Comparison of ENCODE assay signal across 8 cellular contexts in the genomic region with DNA sequence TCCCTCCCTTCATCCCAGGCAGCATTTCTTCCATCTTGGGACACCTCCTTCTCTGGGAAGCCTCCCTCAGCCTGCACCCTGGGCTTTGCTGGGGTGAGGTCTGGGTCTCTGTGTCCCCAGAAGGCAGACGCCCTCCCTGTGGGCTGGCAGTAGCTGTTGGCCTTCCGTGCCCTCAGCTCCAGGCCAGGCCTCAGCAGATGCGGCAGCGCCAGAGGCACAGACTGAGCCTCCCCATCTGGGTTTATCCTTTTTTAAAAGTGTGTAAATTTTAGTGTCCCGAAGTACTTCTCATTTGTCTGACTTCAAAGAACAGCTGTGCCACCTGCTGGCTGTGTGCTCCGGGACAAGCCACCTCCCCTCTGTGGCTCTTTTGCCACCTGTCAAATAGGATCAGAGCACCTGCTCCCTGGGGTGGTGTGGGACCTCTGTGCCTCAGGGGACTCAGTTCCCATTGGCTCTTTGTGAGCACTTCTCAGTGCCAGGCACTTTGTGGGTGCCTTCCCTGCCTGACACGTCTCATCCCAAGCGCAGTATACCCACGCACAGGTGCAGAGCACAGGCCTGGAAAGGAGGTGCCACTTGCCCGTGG. TPM values are rescaled to one million over a fixed set of nuclear protein-coding genes. Genes with fewer than 3 reads are reported as not detected.
A peak's percentile ranks its signal among the peaks of the same experiment; 100 is the strongest.
DNase-seq lines count a peak whose midpoint lies in the region; ATAC-seq and TF ChIP-seq lines count a peak whose summit lies in the region.

No MANE protein-coding gene starts in this region.

- H3K4me3 Mint-ChIP-seq in activated CD4-positive, alpha-beta memory T cell treated with anti-CD3 and anti-CD28 coated beads, Interleukin-2, amount 10 ng/mL, durations not matched to agents 7 days and 5 days = no peak overlapping the region

- H3K4me1 ChIP-seq in right cardiac atrium (ENCODE audit: control insufficient read depth, insufficient read depth, low read length) = no peaks in the 10 kb centered on the region
- peaks cover 15 to 47% (median 30%) of the 10 kb centered on the region in 4 donors for H3K4me1 ChIP-seq in transverse colon
- peaks cover 0 to 50% (median 41%) of the 10 kb centered on the region in 3 donors for H3K4me1 ChIP-seq in gastroesophageal sphincter

- H3K27ac ChIP-seq in right cardiac atrium (ENCODE audit: low read length) (no peak overlapping the region), transverse colon (peak overlapping the region in 1 of 4 donors; percentile 41), gastroesophageal sphincter (no peak overlapping the region)

- in situ Hi-C loops in transverse colon (cut with MboI; ENCODE audit: low pct_ligation_motif_present in 1 of 4, low pct_unique_long_range_greater_than_20kb in 1 of 4, low sequenced_read_pairs in 3 of 4) = loop anchor here in 3 of 4 donors (10.0 kb wide), 2 partner anchors 179 to 189 kb away; no protein-coding TSS in a partner anchor

- no peaks in the 10 kb centered on the region for H3K36me3 ChIP-seq in transverse colon
- no peaks in the 10 kb centered on the region for H3K36me3 ChIP-seq in gastroesophageal sphincter

- CTCF ChIA-PET in activated CD4-positive, alpha-beta memory T cell treated with anti-CD3 and anti-CD28 coated beads, Interleukin-2, amount 10 ng/mL, durations not matched to agents 7 days and 5 days (lab: Charles Lee) = interaction anchor here (0.9 to 3.0 kb wide), 21 partner anchors 10 to 411 kb away, joined by 3 to 25 read pairs (median 8); partner anchors contain the start of gene EXOC3L4

- TF ChIP-seq POLR2A in transverse colon (IDR thresholded peaks at IDR 0.05) (no peak), gastroesophageal sphincter (IDR thresholded peaks at IDR 0.05) (no peak)

- 74% methylated on average over 10 of the region's 10 CpGs for WGBS in right cardiac atrium
- 34% methylated on average over 8 of the region's 10 CpGs; no CpG with 5 or more reads in 1 of the 2 donors for WGBS in transverse colon (ENCODE audit: low coverage in 1 of 2), 2 donors
- 49 to 66% methylated on average over 4 to 6 of the region's 10 CpGs for WGBS in gastroesophageal sphincter (ENCODE audit: low coverage in 1 of 2), 2 donors

- TF ChIP-seq EP300 in transverse colon (IDR thresholded peaks at IDR 0.05; ENCODE audit: low read depth) (no peak), gastroesophageal sphincter (IDR thresholded peaks at IDR 0.05) (no peak)

- H3K27me3 ChIP-seq in right cardiac atrium (ENCODE audit: control insufficient read depth, insufficient read depth) (no peaks in the 10 kb centered on the region), transverse colon (peaks cover 32% of the 10 kb centered on the region), gastroesophageal sphincter (peaks cover 78% of the 10 kb centered on the region)

- no peaks in the 10 kb centered on the region for H3K9me3 Mint-ChIP-seq in activated CD4-positive, alpha-beta memory T cell treated with anti-CD3 and anti-CD28 coated beads, Interleukin-2, amount 10 ng/mL, durations not matched to agents 7 days and 5 days

- H3K9me3 ChIP-seq in right cardiac atrium (ENCODE audit: control insufficient read depth, low read length) (no peaks in the 10 kb centered on the region), transverse colon (no peaks in the 10 kb centered on the region), gastroesophageal sphincter (no peaks in the 10 kb centered on the region)

- no peaks in the 10 kb centered on the region for H3K36me3 Mint-ChIP-seq in activated CD4-positive, alpha-beta memory T cell treated with anti-CD3 and anti-CD28 coated beads, Interleukin-2, amount 10 ng/mL, durations not matched to agents 7 days and 5 days (ENCODE audit: low read depth)

- peaks cover 31% of the 10 kb centered on the region for H3K27me3 Mint-ChIP-seq in activated CD4-positive, alpha-beta memory T cell treated with anti-CD3 and anti-CD28 coated beads, Interleukin-2, amount 10 ng/mL, durations not matched to agents 7 days and 5 days

- no peak for ATAC-seq in right cardiac atrium
- ATAC-seq in Right ventricle myocardium superior (ENCODE audit: poor library complexity) = no peak
- no peak for ATAC-seq in omental fat pad (ENCODE audit: low FRiP score)
- ATAC-seq in gastroesophageal sphincter = no peak
- no peak for ATAC-seq in GM21737 (IDR thresholded peaks at IDR 0.05; ENCODE audit: unreplicated experiment)

- POLR2A ChIA-PET in activated CD4-positive, alpha-beta memory T cell treated with anti-CD3 and anti-CD28 coated beads, Interleukin-2, amount 10 ng/mL, durations not matched to agents 7 days and 5 days (lab: Charles Lee) = no interaction called here

- H3K4me3 ChIP-seq in right cardiac atrium (ENCODE audit: low read length) (no peak overlapping the region), transverse colon (no peak overlapping the region), gastroesophageal sphincter (no peak overlapping the region)

- TF ChIP-seq CTCF in transverse colon (IDR thresholded peaks at IDR 0.05) (peak in 2 of 5 experiments; percentile 9 to 10), omental fat pad (IDR thresholded peaks at IDR 0.05) (no peak), gastroesophageal sphincter (IDR thresholded peaks at IDR 0.05) (no peak)

- no peak overlapping the region for H3K27ac Mint-ChIP-seq in activated CD4-positive, alpha-beta memory T cell treated with anti-CD3 and anti-CD28 coated beads, Interleukin-2, amount 10 ng/mL, durations not matched to agents 7 days and 5 days

- peaks cover 7% of the 10 kb centered on the region for H3K4me1 Mint-ChIP-seq in activated CD4-positive, alpha-beta memory T cell treated with anti-CD3 and anti-CD28 coated beads, Interleukin-2, amount 10 ng/mL, durations not matched to agents 7 days and 5 days

- DNase-seq in right cardiac atrium = peak in 2 of 3 donors; percentile 44 to 46
- no peak for DNase-seq in Right ventricle myocardium superior
- DNase-seq in NCI-H2107 (lab: John Stamatoyannopoulos, UW) = peak; percentile 93
- peak; percentile 26 for DNase-seq in activated CD4-positive, alpha-beta memory T cell treated with anti-CD3 and anti-CD28 coated beads, Interleukin-2, amount 10 ng/mL, durations not matched to agents 7 days and 5 days
- DNase-seq in transverse colon = peak; percentile 66
- DNase-seq in omental fat pad (ENCODE audit: low spot score) = no peak

- intact Hi-C loops in right cardiac atrium (cut with DNase I) = loop anchor here (2.0 to 10.0 kb wide), 5 partner anchors 79 to 189 kb away; no protein-coding TSS in a partner anchor
- intact Hi-C loops in Right ventricle myocardium superior (cut with DNase I) = loop anchor here (1.0 kb wide), 1 partner anchor 187 kb away; no protein-coding TSS in a partner anchor
- intact Hi-C loops in transverse colon (cut with DNase I; ENCODE audit: low total_unique reads) = loop anchor here (2.0 kb wide), 1 partner anchor 187 kb away; no protein-coding TSS in a partner anchor

RNA-seq across cellular contexts. Expression of gene EXOC3L4, which starts 11.1 kb away (rescaled TPM):
- total RNA-seq in right cardiac atrium (1 to 10 TPM in 3 of 4 donors, under 1 TPM in 1; 0.63 to 2.5 (median 1.1) TPM), Right ventricle myocardium superior (0.38 TPM), transverse colon (10 to 100 TPM; 15.2 to 49.0 (median 30.3) TPM), omental fat pad (1 to 10 TPM in 2 of 4 donors, under 1 TPM in 1, not detected in 1; 0.93 to 5.2 (median 1.3) TPM), gastroesophageal sphincter (1 to 10 TPM in 1 of 4 donors, under 1 TPM in 2, not detected in 1; 0.40 to 3.6 (median 0.45) TPM)
- polyA plus RNA-seq in right cardiac atrium = 1.4 TPM
- not detected for total RNA-seq in activated CD4-positive, alpha-beta memory T cell treated with anti-CD3 and anti-CD28 coated beads, Interleukin-2, amount 10 ng/mL, durations not matched to agents 7 days and 5 days

RNA-seq across cellular contexts. Expression of gene TNFAIP2, which starts 17.6 kb away (rescaled TPM):
- total RNA-seq in right cardiac atrium (10 to 100 TPM; 41.5 to 51.3 (median 49.4) TPM), Right ventricle myocardium superior (46.7 TPM), transverse colon (10 to 100 TPM; 25.1 to 76.3 (median 52.7) TPM), omental fat pad (100 to 1,000 TPM in 3 of 4 donors, 10 to 100 TPM in 1; 56.0 to 215 (median 144) TPM), gastroesophageal sphincter (10 to 100 TPM; 51.6 to 61.9 (median 59.1) TPM)
- 46.7 TPM for polyA plus RNA-seq in right cardiac atrium
- under 1 TPM; 0.20 to 0.50 TPM for total RNA-seq in activated CD4-positive, alpha-beta memory T cell treated with anti-CD3 and anti-CD28 coated beads, Interleukin-2, amount 10 ng/mL, durations not matched to agents 7 days and 5 days

RNA-seq across cellular contexts. Expression of gene LBHD2, which starts 21.7 kb away (rescaled TPM):
- total RNA-seq in right cardiac atrium (not detected), Right ventricle myocardium superior (not detected), transverse colon (not detected), omental fat pad (1 to 10 TPM in 1 of 4 donors, not detected in 3; 6.3 TPM), gastroesophageal sphincter (not detected)
- not detected for polyA plus RNA-seq in right cardiac atrium
- not detected for total RNA-seq in activated CD4-positive, alpha-beta memory T cell treated with anti-CD3 and anti-CD28 coated beads, Interleukin-2, amount 10 ng/mL, durations not matched to agents 7 days and 5 days

RNA-seq across cellular contexts. Expression of gene CDC42BPB, which starts 48.3 kb away (rescaled TPM):
- total RNA-seq in right cardiac atrium = 10 to 100 TPM; 67.0 to 82.5 (median 69.8) TPM
- polyA plus RNA-seq in right cardiac atrium = 42.5 TPM
- total RNA-seq in Right ventricle myocardium superior = 64.6 TPM
- under 1 TPM; 0.78 to 0.81 TPM for total RNA-seq in activated CD4-positive, alpha-beta memory T cell treated with anti-CD3 and anti-CD28 coated beads, Interleukin-2, amount 10 ng/mL, durations not matched to agents 7 days and 5 days
- 100 to 1,000 TPM; 109 to 160 (median 123) TPM for total RNA-seq in transverse colon
- total RNA-seq in omental fat pad = 100 to 1,000 TPM in 3 of 4 donors, 10 to 100 TPM in 1; 63.7 to 131 (median 113) TPM
- total RNA-seq in gastroesophageal sphincter = 100 to 1,000 TPM in 1 of 4 donors, 10 to 100 TPM in 3; 86.7 to 151 (median 97.3) TPM

Comparison
In these comparisons a context has a peak if more than half of its experiments do, and no peak if none do; other contexts are left out.
1. DNase-seq: peak in right cardiac atrium (2 of 3), NCI-H2107 (single experiment), activated CD4-positive, alpha-beta memory T cell treated with anti-CD3 and anti-CD28 coated beads, Interleukin-2, amount 10 ng/mL, durations not matched to agents 7 days and 5 days (single experiment) and transverse colon (single experiment); none in Right ventricle myocardium superior (single experiment) and omental fat pad (single experiment).
2. RNA of gene TNFAIP2, which starts 17.6 kb away (total RNA-seq): 56.0 to 215 TPM in omental fat pad, 25.1 to 76.3 TPM in transverse colon, 51.6 to 61.9 TPM in gastroesophageal sphincter, 41.5 to 51.3 TPM in right cardiac atrium and 46.7 TPM in Right ventricle myocardium superior (single experiment); 0.20 to 0.50 TPM in activated CD4-positive, alpha-beta memory T cell treated with anti-CD3 and anti-CD28 coated beads, Interleukin-2, amount 10 ng/mL, durations not matched to agents 7 days and 5 days; every median in the first group is over 10 times any median in the second.